Comparison of ENCODE assay signal across 22 cellular contexts in the genomic region with DNA sequence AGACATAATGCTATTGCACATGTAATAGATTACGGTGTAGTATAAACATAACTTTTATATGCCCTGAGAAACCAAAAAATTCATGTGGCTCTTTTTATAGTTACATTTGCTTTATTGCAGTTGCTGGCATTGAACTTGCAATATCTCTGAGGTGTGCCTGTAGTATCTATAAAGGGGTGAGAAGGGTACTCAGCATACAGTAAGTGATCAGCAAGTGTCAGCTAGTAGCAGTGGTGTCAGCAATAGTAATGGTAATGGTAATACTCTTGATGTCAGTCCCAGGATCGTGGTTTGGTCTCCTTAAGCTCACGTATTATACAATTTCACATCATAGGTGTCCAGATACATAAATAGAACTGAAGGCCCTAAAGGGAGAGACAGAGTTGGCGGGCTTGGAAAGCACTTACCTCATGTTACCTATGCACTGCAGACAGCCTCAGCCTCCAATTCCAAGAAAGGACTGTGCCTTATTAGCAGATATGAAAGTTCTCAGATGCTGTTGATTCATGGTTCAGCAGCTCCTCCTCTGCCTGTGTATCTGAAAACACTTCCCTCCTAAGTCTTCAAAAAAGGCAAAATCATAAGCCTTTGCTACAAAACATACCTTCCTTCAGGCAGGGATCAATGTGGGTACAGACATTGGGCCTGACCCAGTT. TPM values are rescaled to one million over a fixed set of nuclear protein-coding genes. Genes with fewer than 3 reads are reported as not detected.
DNase-seq lines count a peak whose midpoint lies in the region; ATAC-seq and TF ChIP-seq lines count a peak whose summit lies in the region.
"Had no signal": no experiment of that assay in that cellular context is flagged by ENCODE, and none has a peak within 500 bp of the region (broad histone marks: within the 10 kb centered on the region; RNA-seq: fewer than 3 reads in every experiment).

No MANE protein-coding gene starts in this region.

- H3K27me3 ChIP-seq in CD8-positive, alpha-beta memory T cell (ENCODE audit: insufficient read depth, low read length, poor library complexity, severe bottlenecking) = no peaks in the 10 kb centered on the region
- H3K27me3 ChIP-seq: sigmoid colon, transverse colon had no signal

- peaks cover 35% of the 10 kb centered on the region for H3K36me3 Mint-ChIP-seq in activated CD4-positive, alpha-beta T cell treated with anti-CD3 and anti-CD28 coated beads, Interleukin-2, amount 10 ng/mL, durations not matched to agents 7 days and 5 days (ENCODE audit: low read depth)
- H3K36me3 Mint-ChIP-seq in CD8-positive, alpha-beta memory T cell = peaks cover 2 to 16% (median 5%) of the 10 kb centered on the region in 3 donors
- H3K36me3 Mint-ChIP-seq in activated naive CD4-positive, alpha-beta T cell treated with anti-CD3 and anti-CD28 coated beads, Interleukin-2, amount 50 U/mL, for 24 hours = peaks cover 2% of the 10 kb centered on the region
- peaks cover 21% of the 10 kb centered on the region for H3K36me3 Mint-ChIP-seq in natural killer cell
- H3K36me3 Mint-ChIP-seq: brain, memory B cell had no signal

- peaks cover 92% of the 10 kb centered on the region for H3K4me1 Mint-ChIP-seq in activated CD4-positive, alpha-beta T cell treated with anti-CD3 and anti-CD28 coated beads, Interleukin-2, amount 10 ng/mL, durations not matched to agents 7 days and 5 days
- peaks cover 90 to 97% (median 96%) of the 10 kb centered on the region in 3 donors for H3K4me1 Mint-ChIP-seq in CD8-positive, alpha-beta memory T cell
- H3K4me1 Mint-ChIP-seq in activated naive CD4-positive, alpha-beta T cell treated with anti-CD3 and anti-CD28 coated beads, Interleukin-2, amount 50 U/mL, for 24 hours = peaks cover 100% of the 10 kb centered on the region
- H3K4me1 Mint-ChIP-seq in natural killer cell = peaks cover 91 to 93% of the 10 kb centered on the region in 2 donors
- H3K4me1 Mint-ChIP-seq: brain, memory B cell had no signal

- DNase-seq in activated CD4-positive, alpha-beta T cell treated with anti-CD3 and anti-CD28 coated beads, Interleukin-2, amount 10 ng/mL, durations not matched to agents 7 days and 5 days = no peak
- no peak for DNase-seq in activated CD4-positive, alpha-beta T cell treated with anti-CD3 and anti-CD28 coated beads, Interleukin-2, amount 50 U/mL, for 1 hour
- DNase-seq in CD8-positive, alpha-beta memory T cell = no peak
- DNase-seq in natural killer cell (no peak), nucleus accumbens (lab: John Stamatoyannopoulos, UW) (no peak), GM20000 (ENCODE audit: low spot score) (no peak)
- DNase-seq: NCI-H1048, NCI-H1694, NCI-H446 treated with DMSO at 0.1 percent for 48 hours, psoas muscle, RPMI8226, sigmoid colon, transverse colon had no signal

- ATAC-seq in natural killer cell = peak in 2 of 3 donors; percentile 24 to 34
- ATAC-seq in GM18498 (IDR thresholded peaks at IDR 0.05; ENCODE audit: unreplicated experiment) = no peak
- ATAC-seq: A549, HCT116, left lobe of liver, psoas muscle had no signal

- H3K27ac ChIP-seq in CD8-positive, alpha-beta memory T cell (ENCODE audit: low read depth, low read length) = no peak overlapping the region
- H3K27ac ChIP-seq: A549, psoas muscle, sigmoid colon, SK-N-MC, transverse colon had no signal

- peaks cover 24% of the 10 kb centered on the region for H3K9me3 Mint-ChIP-seq in activated CD4-positive, alpha-beta T cell treated with anti-CD3 and anti-CD28 coated beads, Interleukin-2, amount 10 ng/mL, durations not matched to agents 7 days and 5 days
- peaks cover 5 to 15% (median 14%) of the 10 kb centered on the region in 5 donors for H3K9me3 Mint-ChIP-seq in CD8-positive, alpha-beta memory T cell
- H3K9me3 Mint-ChIP-seq in activated naive CD4-positive, alpha-beta T cell treated with anti-CD3 and anti-CD28 coated beads, Interleukin-2, amount 50 U/mL, for 24 hours = peaks cover 10% of the 10 kb centered on the region
- H3K9me3 Mint-ChIP-seq in natural killer cell = peaks cover 0 to 9% of the 10 kb centered on the region in 2 donors
- H3K9me3 Mint-ChIP-seq: brain had no signal

- CTCF ChIA-PET in activated CD4-positive, alpha-beta T cell treated with anti-CD3 and anti-CD28 coated beads, Interleukin-2, amount 10 ng/mL, durations not matched to agents 7 days and 5 days (lab: Charles Lee) = interaction anchor here (1.0 to 1.6 kb wide), 4 partner anchors 9 to 277 kb away, joined by 3 to 5 read pairs (median 4); no protein-coding TSS in a partner anchor
- CTCF ChIA-PET in CD8-positive, alpha-beta memory T cell (lab: Charles Lee) = interaction anchor here (2.7 kb wide), 1 partner anchor 59 kb away, joined by 8 read pairs; no protein-coding TSS in a partner anchor

- intact Hi-C loops in natural killer cell (cut with micrococcal nuclease) = loop anchor here (5.0 kb wide), 1 partner anchor 46 kb away; no protein-coding TSS in a partner anchor

- POLR2A ChIA-PET in activated CD4-positive, alpha-beta T cell treated with anti-CD3 and anti-CD28 coated beads, Interleukin-2, amount 10 ng/mL, durations not matched to agents 7 days and 5 days (lab: Charles Lee) = no interaction called here
- POLR2A ChIA-PET in CD8-positive, alpha-beta memory T cell (lab: Charles Lee) = no interaction called here

- no peaks in the 10 kb centered on the region for H3K27me3 Mint-ChIP-seq in activated CD4-positive, alpha-beta T cell treated with anti-CD3 and anti-CD28 coated beads, Interleukin-2, amount 10 ng/mL, durations not matched to agents 7 days and 5 days
- no peaks in the 10 kb centered on the region for H3K27me3 Mint-ChIP-seq in CD8-positive, alpha-beta memory T cell
- no peaks in the 10 kb centered on the region for H3K27me3 Mint-ChIP-seq in activated naive CD4-positive, alpha-beta T cell treated with anti-CD3 and anti-CD28 coated beads, Interleukin-2, amount 50 U/mL, for 24 hours
- H3K27me3 Mint-ChIP-seq in natural killer cell (ENCODE audit: low read depth in 2 of 2) = no peaks in the 10 kb centered on the region
- H3K27me3 Mint-ChIP-seq: brain had no signal

- peak overlapping the region; percentile 74 for H3K4me3 Mint-ChIP-seq in activated CD4-positive, alpha-beta T cell treated with anti-CD3 and anti-CD28 coated beads, Interleukin-2, amount 10 ng/mL, durations not matched to agents 7 days and 5 days
- peak overlapping the region; percentile 55 to 79 (median 72) for H3K4me3 Mint-ChIP-seq in CD8-positive, alpha-beta memory T cell
- H3K4me3 Mint-ChIP-seq in activated naive CD4-positive, alpha-beta T cell treated with anti-CD3 and anti-CD28 coated beads, Interleukin-2, amount 50 U/mL, for 24 hours = peak overlapping the region; percentile 84
- H3K4me3 Mint-ChIP-seq in natural killer cell = peak overlapping the region; percentile 77
- H3K4me3 Mint-ChIP-seq: brain, memory B cell had no signal

- peak overlapping the region; percentile 41 for H3K4me3 ChIP-seq in CD8-positive, alpha-beta memory T cell (ENCODE audit: low read length)
- H3K4me3 ChIP-seq: A549, psoas muscle, sigmoid colon, SK-N-MC, transverse colon had no signal

- no peaks in the 10 kb centered on the region for H3K9me3 ChIP-seq in CD8-positive, alpha-beta memory T cell (ENCODE audit: low read length)
- H3K9me3 ChIP-seq: A549, psoas muscle, sigmoid colon, transverse colon had no signal

- no peaks in the 10 kb centered on the region for H3K36me3 ChIP-seq in CD8-positive, alpha-beta memory T cell (ENCODE audit: insufficient read depth, low read length)
- H3K36me3 ChIP-seq: sigmoid colon, transverse colon had no signal

- H3K4me1 ChIP-seq in CD8-positive, alpha-beta memory T cell (ENCODE audit: insufficient read depth, low read length) = peaks cover 89% of the 10 kb centered on the region
- H3K4me1 ChIP-seq: A549, psoas muscle, sigmoid colon, transverse colon had no signal

- H3K27ac Mint-ChIP-seq in activated CD4-positive, alpha-beta T cell treated with anti-CD3 and anti-CD28 coated beads, Interleukin-2, amount 10 ng/mL, durations not matched to agents 7 days and 5 days = peak overlapping the region; percentile 81
- peak overlapping the region; percentile 68 to 92 (median 88) for H3K27ac Mint-ChIP-seq in CD8-positive, alpha-beta memory T cell
- peak overlapping the region; percentile 98 for H3K27ac Mint-ChIP-seq in activated naive CD4-positive, alpha-beta T cell treated with anti-CD3 and anti-CD28 coated beads, Interleukin-2, amount 50 U/mL, for 24 hours
- peak overlapping the region; percentile 94 to 96 for H3K27ac Mint-ChIP-seq in natural killer cell
- H3K27ac Mint-ChIP-seq: brain, memory B cell had no signal

- TF ChIP-seq CTCF in natural killer cell (IDR thresholded peaks at IDR 0.05) (no peak), GM20000 (IDR thresholded peaks at IDR 0.05; ENCODE audit: extremely low read depth, missing control alignments) (no peak)

RNA-seq across cellular contexts. Expression of gene GIMAP7, which starts 6.6 kb away (rescaled TPM):
- 100 to 1,000 TPM; 239 to 244 TPM for total RNA-seq in activated CD4-positive, alpha-beta T cell treated with anti-CD3 and anti-CD28 coated beads, Interleukin-2, amount 10 ng/mL, durations not matched to agents 7 days and 5 days
- total RNA-seq in CD8-positive, alpha-beta memory T cell = 10 to 100 TPM; 47.3 to 51.4 TPM
- 861 TPM for polyA plus RNA-seq in CD8-positive, alpha-beta memory T cell
- total RNA-seq in natural killer cell = 100 to 1,000 TPM in 1 of 3 donors, 10 to 100 TPM in 2; 66.3 to 100 (median 67.6) TPM
- total RNA-seq: HT-29 had no signal
- polyA plus RNA-seq: A549 had no signal

RNA-seq across cellular contexts. Expression of gene GIMAP8, which starts 57.6 kb away (rescaled TPM):
- 10 to 100 TPM; 35.9 to 36.3 TPM for total RNA-seq in activated CD4-positive, alpha-beta T cell treated with anti-CD3 and anti-CD28 coated beads, Interleukin-2, amount 10 ng/mL, durations not matched to agents 7 days and 5 days
- total RNA-seq in CD8-positive, alpha-beta memory T cell = 10 to 100 TPM; 11.8 to 12.3 TPM
- 30.1 TPM for polyA plus RNA-seq in CD8-positive, alpha-beta memory T cell
- total RNA-seq in natural killer cell = 10 to 100 TPM in 1 of 3 donors, 1 to 10 TPM in 2; 6.7 to 17.7 (median 8.4) TPM
- total RNA-seq: HT-29 had no signal
- polyA plus RNA-seq: A549 had no signal

RNA-seq across cellular contexts. Expression of gene GIMAP4, which starts 59.1 kb away (rescaled TPM):
- total RNA-seq in activated CD4-positive, alpha-beta T cell treated with anti-CD3 and anti-CD28 coated beads, Interleukin-2, amount 10 ng/mL, durations not matched to agents 7 days and 5 days = 100 to 1,000 TPM; 311 to 335 TPM
- total RNA-seq in CD8-positive, alpha-beta memory T cell = 10 to 100 TPM; 57.3 to 59.3 TPM
- 577 TPM for polyA plus RNA-seq in CD8-positive, alpha-beta memory T cell
- 100 to 1,000 TPM; 105 to 215 (median 124) TPM for total RNA-seq in natural killer cell
- total RNA-seq: HT-29 had no signal
- polyA plus RNA-seq: A549 had no signal
